ENCODE assay signal across 1 cellular context in the genomic region with DNA sequence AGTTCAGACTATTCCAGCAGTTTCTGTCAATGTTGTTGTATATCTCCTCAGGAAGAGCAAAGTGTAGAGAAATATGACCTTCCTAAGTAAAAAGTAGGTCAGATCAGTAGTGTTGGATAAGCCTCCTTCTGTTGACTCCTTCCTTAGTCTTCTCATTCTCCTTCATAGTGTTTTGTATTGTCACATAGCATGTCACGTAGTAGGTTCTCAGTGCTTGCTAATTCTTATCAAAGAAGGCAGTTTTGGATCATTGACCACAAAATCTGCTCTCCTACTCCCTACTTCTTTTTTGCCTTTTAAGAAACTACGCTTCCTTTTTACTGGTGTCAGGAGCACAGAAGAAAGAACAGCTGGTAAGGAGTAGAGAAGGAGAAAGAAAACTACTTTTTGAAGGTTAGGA.
TF ChIP-seq lines count a peak whose summit lies in the region.

No MANE protein-coding gene starts in this region.

TF ChIP-seq in H1, 55 proteins besides CTCF, POLR2A, EP300 and RAD21:
- TF ChIP-seq, protein P1, sequence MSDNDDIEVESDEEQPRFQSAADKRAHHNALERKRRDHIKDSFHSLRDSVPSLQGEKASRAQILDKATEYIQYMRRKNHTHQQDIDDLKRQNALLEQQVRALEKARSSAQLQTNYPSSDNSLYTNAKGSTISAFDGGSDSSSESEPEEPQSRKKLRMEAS (IDR thresholded peaks at IDR 0.05) = no peak
- no peak for TF ChIP-seq CBX5 (IDR thresholded peaks at IDR 0.05; ENCODE audit: low read depth, low read length)
- no peak for TF ChIP-seq TBP (IDR thresholded peaks at IDR 0.05; ENCODE audit: low read depth, low read length)
- no peak for TF ChIP-seq YY1 (IDR thresholded peaks at IDR 0.05; ENCODE audit: low read depth, low read length)
- no peak for TF ChIP-seq JUN (IDR thresholded peaks at IDR 0.05; ENCODE audit: low read depth, low read length)
- TF ChIP-seq BCL11A (IDR thresholded peaks at IDR 0.05; ENCODE audit: low read depth in 2 of 2, low read length in 2 of 2) = no peak
- no peak for TF ChIP-seq SP2 (IDR thresholded peaks at IDR 0.05; ENCODE audit: low read length)
- TF ChIP-seq NANOG (IDR thresholded peaks at IDR 0.05; ENCODE audit: insufficient read depth, low read depth, low read length, poor library complexity, severe bottlenecking) = no peak
- no peak for TF ChIP-seq SIX5 (IDR thresholded peaks at IDR 0.05; ENCODE audit: low read depth, low read length)
- no peak for TF ChIP-seq CHD1 (IDR thresholded peaks at IDR 0.05; ENCODE audit: low read depth, low read length)
